1 cellular context compared by ENCODE assay signal in genomic region chr12:120159509-120160237, GRCh38.
TF ChIP-seq lines count a peak whose summit lies in the region.

No MANE protein-coding gene starts in this region.

TF ChIP-seq in IMR-90, 13 proteins besides CTCF, POLR2A, EP300 and RAD21:
- TF ChIP-seq MXI1 (IDR thresholded peaks at IDR 0.05; ENCODE audit: borderline replicate concordance, low read depth, low read length), result no peak
- TF ChIP-seq MAFK (IDR thresholded peaks at IDR 0.05; ENCODE audit: low read depth, low read length), result no peak
- TF ChIP-seq BHLHE40 (IDR thresholded peaks at IDR 0.05; ENCODE audit: low read depth, low read length), result no peak
- TF ChIP-seq MAZ (IDR thresholded peaks at IDR 0.05; ENCODE audit: borderline replicate concordance, low read depth, low read length), result no peak
- TF ChIP-seq NFE2L2 (IDR thresholded peaks at IDR 0.05; ENCODE audit: low read depth, low read length), result no peak
- TF ChIP-seq CEBPB (IDR thresholded peaks at IDR 0.05; ENCODE audit: low read depth, low read length), result no peak
